Comparison of ENCODE assay signal across 1 cellular context in genomic region chr1:81654147-81654546, GRCh38.
TF ChIP-seq lines count a peak whose summit lies in the region.

No MANE protein-coding gene starts in this region.

TF ChIP-seq in H1, 55 proteins besides CTCF, POLR2A, EP300 and RAD21 (continued from another document):
- TF ChIP-seq TAF7 (optimal IDR thresholded peaks at IDR 0.05; ENCODE audit: borderline replicate concordance, low read depth, low read length): no peak
- no peak for TF ChIP-seq CBX5 (IDR thresholded peaks at IDR 0.05; ENCODE audit: low read depth, low read length)
